ENCODE assay signal across 15 cellular contexts in the genomic region with DNA sequence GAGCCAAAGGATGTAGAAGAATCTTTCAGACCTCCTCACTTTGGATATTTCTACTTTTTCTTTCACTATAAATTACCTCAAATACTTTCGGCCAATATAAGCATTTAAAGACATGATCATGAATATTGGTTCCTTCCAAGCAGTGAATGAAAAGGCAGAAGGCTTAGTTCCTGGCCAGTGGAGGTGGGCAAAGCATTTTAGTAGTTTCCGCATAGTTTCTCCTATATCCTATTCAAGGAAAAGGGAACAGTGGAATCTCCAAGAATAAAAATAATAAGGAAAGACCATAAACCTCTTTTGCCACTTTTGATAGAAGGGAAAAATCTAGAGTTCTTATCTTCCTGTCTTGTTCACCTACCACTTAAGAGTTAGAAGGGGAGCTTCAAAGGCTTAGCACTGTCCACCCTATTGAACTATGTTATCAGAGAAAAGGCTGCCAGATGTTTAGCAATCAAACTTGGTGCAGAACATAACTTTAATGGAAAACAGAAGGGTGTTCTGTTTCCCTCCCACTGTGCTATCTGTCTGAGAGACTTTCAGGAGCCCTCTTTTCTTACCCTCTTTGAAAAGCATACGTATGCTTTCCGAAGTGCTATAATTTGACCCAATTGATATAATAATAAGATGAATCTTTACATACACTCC.
DNase-seq lines count a peak whose midpoint lies in the region; ATAC-seq and TF ChIP-seq lines count a peak whose summit lies in the region.
"Had no signal": no experiment of that assay in that cellular context is flagged by ENCODE, and none has a peak within 500 bp of the region (broad histone marks: within the 10 kb centered on the region; RNA-seq: fewer than 3 reads in every experiment).

No MANE protein-coding gene starts in this region.

- H4K20me1 ChIP-seq in SK-N-SH (ENCODE audit: insufficient read depth), result no peaks in the 10 kb centered on the region
- H4K20me1 ChIP-seq: BLaER1 had no signal

- no peak for ATAC-seq in left cardiac atrium
- ATAC-seq: GM23338, HCT116 had no signal

- H3K79me2 ChIP-seq in SK-N-SH (ENCODE audit: insufficient read depth), result no peaks in the 10 kb centered on the region

- intact Hi-C loops in left cardiac atrium (cut with DNase I), result no loop called here

- H3F3A ChIP-seq in SK-N-SH (replicated peaks; ENCODE audit: insufficient read depth), result peaks cover under 1% of the 10 kb centered on the region

- TF ChIP-seq RAD21 in SK-N-SH (IDR thresholded peaks at IDR 0.05; ENCODE audit: low read length), result peak; percentile 2; the same call in 1 of the 2 replicates

- TF ChIP-seq EP300 in SK-N-SH (IDR thresholded peaks at IDR 0.05; ENCODE audit: borderline replicate concordance in 1 of 2, low read depth in 1 of 2, low read length in 1 of 2), result peak in 1 of 2 experiments; percentile 57; a peak in 2 of 4 replicates

- peak overlapping the region; percentile 49 for H3K27ac ChIP-seq in cardiac muscle cell
- no peak overlapping the region; a peak in 1 of 4 replicates for H3K27ac ChIP-seq in SK-N-SH (ENCODE audit: low read depth in 2 of 2, low read length in 1 of 2)
- H3K27ac ChIP-seq: BLaER1 had no signal

- H3K4me3 ChIP-seq in cardiac muscle cell (no peak overlapping the region), SK-N-SH (ENCODE audit: low read depth in 2 of 2, low read length in 1 of 2) (no peak overlapping the region), fibroblast of villous mesenchyme (ENCODE audit: low read depth, low read length) (no peak overlapping the region)
- H3K4me3 ChIP-seq: BLaER1, GM23338 had no signal

- no peaks in the 10 kb centered on the region for H3K9me2 ChIP-seq in SK-N-SH

- H3K36me3 ChIP-seq in cardiac muscle cell, result no peaks in the 10 kb centered on the region
- H3K36me3 ChIP-seq in SK-N-SH (replicated peaks in 1 of 2; ENCODE audit: control insufficient read depth in 1 of 2, insufficient read depth in 2 of 2, low read length in 1 of 2), result no peaks in the 10 kb centered on the region
- H3K36me3 ChIP-seq: BLaER1 had no signal

- POLR2A ChIA-PET in SK-N-SH (lab: Yijun Ruan, JAX), result no interaction called here

- no peak overlapping the region for H2AFZ ChIP-seq in SK-N-SH (ENCODE audit: low read depth)
- H2AFZ ChIP-seq: GM23338 had no signal

- H3K9me3 ChIP-seq in cardiac muscle cell (ENCODE audit: low read depth), result no peaks in the 10 kb centered on the region
- H3K9me3 ChIP-seq in SK-N-SH, result no peaks in the 10 kb centered on the region
- H3K9me3 ChIP-seq: BLaER1 had no signal

- H3K4me2 ChIP-seq in SK-N-SH, result no peak overlapping the region
- H3K4me2 ChIP-seq: BLaER1, GM23338 had no signal

- DNase-seq in cardiac muscle cell (ENCODE audit: low read depth in 1 of 2, low spot score in 1 of 2) (no peak), left cardiac atrium (no peak), SK-N-SH (no peak), fibroblast of villous mesenchyme (ENCODE audit: low read depth) (peak; percentile 16), NCI-H2029 treated with DMSO at 0.1 percent for 48 hours (lab: John Stamatoyannopoulos, UW) (no peak), NCI-H187 treated with DMSO at 0.1 percent for 48 hours (lab: John Stamatoyannopoulos, UW) (no peak), NCI-H187 (lab: John Stamatoyannopoulos, UW) (no peak)
- DNase-seq: 8988T; Calu3; CD4-positive, alpha-beta memory T cell; H7; IMR-90 had no signal

- CTCF ChIA-PET in SK-N-SH (lab: Yijun Ruan, JAX), result interaction anchor here (1.0 kb wide), 1 partner anchor 799 kb away, joined by 3 read pairs; no protein-coding TSS in a partner anchor

- TF ChIP-seq CTCF in cardiac muscle cell (IDR thresholded peaks at IDR 0.05; ENCODE audit: low read depth, low read length) (no peak), SK-N-SH (IDR thresholded peaks at IDR 0.05) (no peak), fibroblast of villous mesenchyme (IDR thresholded peaks at IDR 0.05; ENCODE audit: insufficient read depth, low read depth, low read length) (no peak)

- no peaks in the 10 kb centered on the region for H3K27me3 ChIP-seq in cardiac muscle cell
- H3K27me3 ChIP-seq in SK-N-SH (ENCODE audit: insufficient read depth), result no peaks in the 10 kb centered on the region
- H3K27me3 ChIP-seq: BLaER1 had no signal

- 89% methylated on average over 4 of the region's 4 CpGs for WGBS in SK-N-SH (ENCODE audit: low lambda C conversion rate)

- no peak overlapping the region for H3K9ac ChIP-seq in SK-N-SH
- H3K9ac ChIP-seq: BLaER1 had no signal

- H3K4me1 ChIP-seq in cardiac muscle cell (ENCODE audit: low read depth) (peaks cover 81% of the 10 kb centered on the region), SK-N-SH (ENCODE audit: control insufficient read depth in 1 of 2, insufficient read depth in 2 of 2, low read depth in 1 of 2, low read length in 1 of 2) (peaks cover 11 to 13% of the 10 kb centered on the region in 2 experiments; a peak in 3 of 4 replicates)
- H3K4me1 ChIP-seq: BLaER1 had no signal

TF ChIP-seq in SK-N-SH, 30 proteins besides CTCF, POLR2A, EP300 and RAD21:
- TF ChIP-seq GATA2 (CRISPR knock-in tag; IDR thresholded peaks at IDR 0.05) (peak; percentile 59), TEAD4 (IDR thresholded peaks at IDR 0.05; ENCODE audit: borderline replicate concordance, insufficient read depth) (no peak)
TF ChIP-seq in SK-N-SH: peak in this region for 1.
